ENCODE assay signal across 8 cellular contexts in genomic region chr1:37514350-37515184, GRCh38. TPM values are rescaled to one million over a fixed set of nuclear protein-coding genes. Genes with fewer than 3 reads are reported as not detected.
DNase-seq lines count a peak whose midpoint lies in the region; ATAC-seq and TF ChIP-seq lines count a peak whose summit lies in the region.

Gene MEAF6 (minus strand): TSS chr1:37514766. CDS start chr1:37514746, 20 bp downstream.

- no peaks in the 10 kb centered on the region for H3K4me1 ChIP-seq in BE2C
- H3K4me1 ChIP-seq in right lobe of liver, result peaks cover 0 to 24% (median 6%) of the 10 kb centered on the region in 4 donors

- peak; percentile 86 for ATAC-seq in GM19035 (IDR thresholded peaks at IDR 0.05; ENCODE audit: unreplicated experiment)
- ATAC-seq in HG03354 (IDR thresholded peaks at IDR 0.05; ENCODE audit: poor library complexity, severe bottlenecking, unreplicated experiment), result peak; percentile 86
- peak; percentile 93 to 97 (median 94) for ATAC-seq in right lobe of liver

- intact Hi-C loops in right lobe of liver (cut with DNase I), result no loop called here

- H3K36me3 ChIP-seq in BE2C (no peaks in the 10 kb centered on the region; the same call in 1 of the 2 replicates), right lobe of liver (peaks cover 0 to 23% (median 7%) of the 10 kb centered on the region in 4 donors)

- H3K27me3 ChIP-seq in BE2C, result no peaks in the 10 kb centered on the region
- no peaks in the 10 kb centered on the region for H3K27me3 ChIP-seq in right lobe of liver

- DNase-seq in BE2C (peak; percentile 82), NCI-H526 (lab: John Stamatoyannopoulos, UW) (peak; percentile 89 to 98), dermis microvascular lymphatic vessel endothelial cell (ENCODE audit: low read depth in 2 of 2) (peak; percentile 62 to 82), right lobe of liver (peak; percentile 87 to 89 (median 88))
- DNase-seq in activated CD4-positive, alpha-beta T cell treated with anti-CD3 and anti-CD28 coated beads, Interleukin-2, amount 50 U/mL, for 4 hours, result peak; percentile 70 to 71
- peak; percentile 73 to 85 for DNase-seq in stimulated activated CD4-positive, alpha-beta T cell treated with anti-CD3 and anti-CD28 coated beads, Interleukin-4, amount 100 ng/mL, for 4 hours

- H3K9me3 ChIP-seq in BE2C (no peaks in the 10 kb centered on the region), right lobe of liver (no peaks in the 10 kb centered on the region)

- WGBS in right lobe of liver (ENCODE audit: insufficient coverage, low coverage, low lambda C conversion rate, missing lambda C conversion rate), result 2% methylated on average over 30 of the region's 100 CpGs

- peak within 1 kb of the TSS; percentile 68 for H3K4me3 ChIP-seq in BE2C (ENCODE audit: low read depth, low read length)
- H3K4me3 ChIP-seq in right lobe of liver, result peak within 1 kb of the TSS; percentile 83 to 90 (median 89)

- H3K27ac ChIP-seq in right lobe of liver, result peak within 1 kb of the TSS; percentile 94 to 98 (median 95)

- peak; percentile 96 for TF ChIP-seq POLR2A in right lobe of liver (IDR thresholded peaks at IDR 0.05)

- TF ChIP-seq CTCF in BE2C (IDR thresholded peaks at IDR 0.05; ENCODE audit: low read depth, low read length) (peak; percentile 26; the same call in 1 of the 2 replicates), right lobe of liver (IDR thresholded peaks at IDR 0.05) (peak; percentile 54 to 87 (median 74))

RNA-seq across cellular contexts. Expression of gene MEAF6, which starts in this region (rescaled TPM):
- polyA plus RNA-seq in BE2C (2012; ENCODE audit: insufficient read depth, insufficient read length, low read depth), result 54.8 TPM
- 34.1 and 39.4 TPM in 2 replicates for total RNA-seq in dermis microvascular lymphatic vessel endothelial cell
- 10 to 100 TPM; 12.9 to 55.9 (median 32.8) TPM for total RNA-seq in right lobe of liver

Comparison
In these comparisons a context has a peak if more than half of its experiments do, and no peak if none do; other contexts are left out.
1. Peak in every context shown above with its lines: DNase-seq, ATAC-seq, H3K4me3 ChIP-seq and H3K27ac ChIP-seq.